In genomic region chr18:30858562-30858961, GRCh38 we compare ENCODE assay signal across 36 cellular contexts.
"Had no signal": no experiment of that assay in that cellular context is flagged by ENCODE, and none has a peak within 500 bp of the region (broad histone marks: within the 10 kb centered on the region; RNA-seq: fewer than 3 reads in every experiment).

No MANE protein-coding gene starts in this region.

- ATAC-seq: activated CD8-positive, alpha-beta T cell treated with anti-CD3 and anti-CD28 coated beads for 36 hours; activated naive CD4-positive, alpha-beta T cell treated with anti-CD3 and anti-CD28 coated beads, Interleukin-2, amount 50 U/mL, for 72 hours; activated T-cell treated with anti-CD3 and anti-CD28 coated beads, Interleukin-2, amount 50 U/mL, for 4 hours; activated T-cell treated with anti-CD3 and anti-CD28 coated beads, Interleukin-2, amount 50 U/mL, for 72 hours; activated T-helper 17 cell treated with anti-CD3 and anti-CD28 coated beads, Interleukin-2, amount 50 U/mL, for 72 hours had no signal

- H3K27me3 ChIP-seq: adrenal gland, ascending aorta, cardiac muscle cell had no signal

- H3K27me3 Mint-ChIP-seq: activated B cell treated with CpG ODN at 0.5 μM for 24 hours; activated CD4-positive, alpha-beta memory T cell treated with anti-CD3 and anti-CD28 coated beads for 36 hours; activated CD4-positive, alpha-beta T cell treated with anti-CD3 and anti-CD28 coated beads, Interleukin-2, amount 10 ng/mL, durations not matched to agents 24 days and 14 days; activated CD8-positive, alpha-beta T cell treated with anti-CD3 and anti-CD28 coated beads for 36 hours; activated naive CD8-positive, alpha-beta T cell treated with anti-CD3 and anti-CD28 coated beads for 36 hours; activated T-helper 17 cell treated with anti-CD3 and anti-CD28 coated beads, Interleukin-2, amount 50 U/mL, for 72 hours; central memory CD8-positive, alpha-beta T cell had no signal

- H3K36me3 Mint-ChIP-seq: activated CD4-positive, alpha-beta memory T cell treated with anti-CD3 and anti-CD28 coated beads for 36 hours; activated naive CD4-positive, alpha-beta T cell treated with anti-CD3 and anti-CD28 coated beads, Interleukin-2, amount 50 U/mL, for 72 hours; activated naive CD8-positive, alpha-beta T cell treated with anti-CD3 and anti-CD28 coated beads for 36 hours; brain had no signal

- H3K27ac Mint-ChIP-seq: activated B cell treated with CpG ODN at 0.5 μM for 24 hours; activated CD4-positive, alpha-beta memory T cell treated with anti-CD3 and anti-CD28 coated beads for 36 hours; activated CD4-positive, alpha-beta T cell treated with anti-CD3 and anti-CD28 coated beads, Interleukin-2, amount 10 ng/mL, durations not matched to agents 24 days and 14 days; activated CD8-positive, alpha-beta T cell treated with anti-CD3 and anti-CD28 coated beads for 36 hours; activated naive CD4-positive, alpha-beta T cell treated with anti-CD3 and anti-CD28 coated beads for 36 hours; activated naive CD4-positive, alpha-beta T cell treated with anti-CD3 and anti-CD28 coated beads, Interleukin-2, amount 50 U/mL, for 72 hours; activated naive CD8-positive, alpha-beta T cell treated with anti-CD3 and anti-CD28 coated beads for 36 hours; activated T-cell treated with anti-CD3 and anti-CD28 coated beads, Interleukin-2, amount 50 U/mL, for 72 hours; activated T-helper 1 cell treated with anti-CD3 and anti-CD28 coated beads, Interleukin-12 subunit alpha, Interleukin-12 subunit beta, Interleukin-2, Interleukin-4 antibody, amounts not matched to agents 30 ng/mL and 10 ng/mL and 1 ng/mL, durations not matched to agents 14 hours and 24 hours and 36 hours; activated T-helper 17 cell treated with anti-CD3 and anti-CD28 coated beads, Interleukin-2, amount 50 U/mL, for 72 hours; brain; T-helper 1 cell treated with Interleukin-12 subunit alpha and Interleukin-12 subunit beta and Interleukin-4 antibody, amounts not matched to agents 30 μg/mL and 1 μg/mL, for 36 hours; T-helper 2 cell treated with Interferon-gamma antibody and Interleukin-4, amounts not matched to agents 5 μg/mL and 100 μg/mL, for 36 hours had no signal

- H3K27ac ChIP-seq: adrenal gland, ascending aorta, cardiac muscle cell, VCaP had no signal

- H3K4me3 ChIP-seq: adrenal gland, ascending aorta, cardiac muscle cell had no signal

- DNase-seq: activated B cell treated with CpG ODN at 0.5 μM for 24 hours; activated CD4-positive, alpha-beta memory T cell treated with anti-CD3 and anti-CD28 coated beads for 36 hours; activated CD4-positive, alpha-beta T cell treated with anti-CD3 and anti-CD28 coated beads for 4 hours; activated CD4-positive, alpha-beta T cell treated with anti-CD3 and anti-CD28 coated beads, Interleukin-2, amount 10 ng/mL, durations not matched to agents 24 days and 14 days; activated CD4-positive, alpha-beta T cell treated with anti-CD3 and anti-CD28 coated beads, Interleukin-2, amount 50 U/mL, for 1 hour; activated CD4-positive, alpha-beta T cell treated with anti-CD3 and anti-CD28 coated beads, Interleukin-2, amount 50 U/mL, for 4 hours; activated CD4-positive, CD25-positive, alpha-beta regulatory T cell treated with anti-CD3 and anti-CD28 coated beads, Interleukin-2, amount 50 U/mL, for 72 hours; activated CD8-positive, alpha-beta memory T cell treated with anti-CD3 and anti-CD28 coated beads, Interleukin-2, amount 50 U/mL, for 4 hours; activated CD8-positive, alpha-beta T cell treated with anti-CD3 and anti-CD28 coated beads for 36 hours; activated effector memory CD4-positive, alpha-beta T cell treated with anti-CD3 and anti-CD28 coated beads, Interleukin-2, amount 50 U/mL, for 16 hours; activated gamma-delta T cell treated with Interleukin-2 at 50 U/mL for 16 hours; activated naive CD4-positive, alpha-beta T cell; activated naive CD4-positive, alpha-beta T cell treated with anti-CD3 and anti-CD28 coated beads for 36 hours; activated naive CD4-positive, alpha-beta T cell treated with anti-CD3 and anti-CD28 coated beads, Interleukin-2, amount 50 U/mL, for 16 hours; activated naive CD8-positive, alpha-beta T cell treated with anti-CD3 and anti-CD28 coated beads for 36 hours; activated T-cell treated with anti-CD3 and anti-CD28 coated beads for 4 hours; activated T-cell treated with anti-CD3 and anti-CD28 coated beads, Interleukin-2, amount 50 U/mL, for 1 hour; activated T-cell treated with anti-CD3 and anti-CD28 coated beads, Interleukin-2, amount 50 U/mL, for 4 hours; activated T-cell treated with anti-CD3 and anti-CD28 coated beads, Interleukin-2, amount 50 U/mL, for 72 hours; adrenal gland; amniotic stem cell; caudate nucleus; cerebellar nuclear complex; T-helper 1 cell; T-helper 2 cell; T-helper 9 cell had no signal

- H3K9me3 Mint-ChIP-seq: activated B cell treated with CpG ODN at 0.5 μM for 24 hours; activated CD4-positive, alpha-beta T cell treated with anti-CD3 and anti-CD28 coated beads, Interleukin-2, amount 10 ng/mL, durations not matched to agents 24 days and 14 days; activated naive CD4-positive, alpha-beta T cell treated with anti-CD3 and anti-CD28 coated beads for 36 hours; activated naive CD8-positive, alpha-beta T cell treated with anti-CD3 and anti-CD28 coated beads for 36 hours; activated T-helper 1 cell treated with anti-CD3 and anti-CD28 coated beads, Interleukin-12 subunit alpha, Interleukin-12 subunit beta, Interleukin-2, Interleukin-4 antibody, amounts not matched to agents 30 ng/mL and 10 ng/mL and 1 ng/mL, durations not matched to agents 14 hours and 24 hours and 36 hours; brain; T-helper 1 cell treated with Interleukin-12 subunit alpha and Interleukin-12 subunit beta and Interleukin-4 antibody, amounts not matched to agents 30 μg/mL and 1 μg/mL, for 36 hours had no signal

- H3K4me1 ChIP-seq: adrenal gland, ascending aorta had no signal

- H3K36me3 ChIP-seq: adrenal gland, ascending aorta, cardiac muscle cell had no signal

- H3K9me3 ChIP-seq: adrenal gland, ascending aorta had no signal

- H3K4me3 Mint-ChIP-seq: activated B cell treated with CpG ODN at 0.5 μM for 24 hours; activated CD4-positive, alpha-beta memory T cell treated with anti-CD3 and anti-CD28 coated beads for 36 hours; activated CD4-positive, alpha-beta T cell treated with anti-CD3 and anti-CD28 coated beads, Interleukin-2, amount 10 ng/mL, durations not matched to agents 24 days and 14 days; activated CD8-positive, alpha-beta T cell treated with anti-CD3 and anti-CD28 coated beads for 36 hours; activated naive CD4-positive, alpha-beta T cell treated with anti-CD3 and anti-CD28 coated beads for 36 hours; activated naive CD8-positive, alpha-beta T cell treated with anti-CD3 and anti-CD28 coated beads for 36 hours; activated T-cell treated with anti-CD3 and anti-CD28 coated beads, Interleukin-2, amount 50 U/mL, for 4 hours; activated T-cell treated with anti-CD3 and anti-CD28 coated beads, Interleukin-2, amount 50 U/mL, for 72 hours; activated T-helper 1 cell treated with anti-CD3 and anti-CD28 coated beads, Interleukin-12 subunit alpha, Interleukin-12 subunit beta, Interleukin-2, Interleukin-4 antibody, amounts not matched to agents 30 ng/mL and 10 ng/mL and 1 ng/mL, durations not matched to agents 14 hours and 24 hours and 36 hours; activated T-helper 17 cell treated with anti-CD3 and anti-CD28 coated beads, Interleukin-2, amount 50 U/mL, for 72 hours; brain; central memory CD8-positive, alpha-beta T cell; T-helper 1 cell treated with Interleukin-12 subunit alpha and Interleukin-12 subunit beta and Interleukin-4 antibody, amounts not matched to agents 30 μg/mL and 1 μg/mL, for 36 hours; T-helper 2 cell treated with Interferon-gamma antibody and Interleukin-4, amounts not matched to agents 5 μg/mL and 100 μg/mL, for 36 hours had no signal

- H3K4me1 Mint-ChIP-seq: activated B cell treated with CpG ODN at 0.5 μM for 24 hours; activated CD4-positive, alpha-beta T cell treated with anti-CD3 and anti-CD28 coated beads, Interleukin-2, amount 10 ng/mL, durations not matched to agents 24 days and 14 days; activated naive CD8-positive, alpha-beta T cell treated with anti-CD3 and anti-CD28 coated beads for 36 hours; activated T-helper 17 cell treated with anti-CD3 and anti-CD28 coated beads, Interleukin-2, amount 50 U/mL, for 72 hours; central memory CD8-positive, alpha-beta T cell had no signal
